20 cellular contexts compared by ENCODE assay signal in genomic region chr14:105493921-105494605, GRCh38. TPM values are rescaled to one million over a fixed set of nuclear protein-coding genes. Genes with fewer than 3 reads are reported as not detected.
DNase-seq lines count a peak whose midpoint lies in the region; ATAC-seq, FAIRE-seq and TF ChIP-seq lines count a peak whose summit lies in the region.
"Had no signal": no experiment of that assay in that cellular context is flagged by ENCODE, and none has a peak within 500 bp of the region (broad histone marks: within the 10 kb centered on the region; RNA-seq: fewer than 3 reads in every experiment).

No MANE protein-coding gene starts in this region.

- peaks cover 0 to 4% (median 4%) of the 10 kb centered on the region in 3 donors for H3K4me1 ChIP-seq in pancreas
- peaks cover 0 to 38% (median 9%) of the 10 kb centered on the region in 3 donors for H3K4me1 ChIP-seq in gastroesophageal sphincter

- 85 to 89% methylated on average over 16 of the region's 16 CpGs for WGBS in pancreas, 2 donors
- no CpG with 5 or more reads among the region's 16 CpGs for WGBS in gastroesophageal sphincter (ENCODE audit: low coverage in 1 of 2), 2 donors

- DNase-seq in GM06990 (ENCODE audit: extremely low read depth, insufficient read length) (peak; percentile 5), left cardiac atrium (peak; percentile 22), pancreas (peak in 5 of 6 donors; percentile 14 to 59 (median 43)), superior temporal gyrus (ENCODE audit: extremely low spot score) (no peak), germinal center (ENCODE audit: low spot score) (no peak)
- DNase-seq: activated CD4-positive, alpha-beta T cell treated with anti-CD3 and anti-CD28 coated beads, Interleukin-2, amount 10 ng/mL, durations not matched to agents 7 days and 5 days; body of pancreas; cortex of kidney; NCI-H1417; NCI-H748 treated with DMSO at 0.1 percent for 48 hours; SHP77; stimulated activated naive CD4-positive, alpha-beta T cell had no signal

- H3K9me3 ChIP-seq in pancreas (no peaks in the 10 kb centered on the region), gastroesophageal sphincter (no peaks in the 10 kb centered on the region)
- H3K9me3 ChIP-seq: body of pancreas, tibial artery had no signal

- ATAC-seq in left cardiac atrium (no peak), pancreas (no peak), gastroesophageal sphincter (no peak)
- ATAC-seq: body of pancreas, GM23338 had no signal

- peak overlapping the region; percentile 83; the same call in 1 of the 2 replicates for H3K27ac ChIP-seq in C4-2B
- no peak overlapping the region for H3K27ac ChIP-seq in pancreas
- H3K27ac ChIP-seq in gastroesophageal sphincter, result no peak overlapping the region
- H3K27ac ChIP-seq: body of pancreas, tibial artery had no signal

- TF ChIP-seq EP300 in gastroesophageal sphincter (IDR thresholded peaks at IDR 0.05), result no peak

- H3K4me3 ChIP-seq in GM06990 (replicated peaks; ENCODE audit: low read depth, low read length), result no peak overlapping the region
- no peak overlapping the region for H3K4me3 ChIP-seq in pancreas
- no peak overlapping the region for H3K4me3 ChIP-seq in gastroesophageal sphincter
- H3K4me3 ChIP-seq: body of pancreas, GM23338, tibial artery had no signal

- intact Hi-C loops in left cardiac atrium (cut with DNase I), result no loop called here
- intact Hi-C loops in pancreas (cut with DNase I), result no loop called here

- H3K36me3 ChIP-seq in GM06990 (ENCODE audit: control insufficient read depth, insufficient read depth, low read length) (peaks cover 13% of the 10 kb centered on the region), pancreas (no peaks in the 10 kb centered on the region), gastroesophageal sphincter (peaks cover 0 to 12% of the 10 kb centered on the region in 2 donors)

- no peaks in the 10 kb centered on the region for H3K27me3 ChIP-seq in GM06990 (replicated peaks; ENCODE audit: control insufficient read depth, insufficient read depth, low read length)
- no peaks in the 10 kb centered on the region for H3K27me3 ChIP-seq in pancreas
- H3K27me3 ChIP-seq in gastroesophageal sphincter, result no peaks in the 10 kb centered on the region
- H3K27me3 ChIP-seq: body of pancreas, tibial artery had no signal

- no peak for TF ChIP-seq POLR2A in gastroesophageal sphincter (IDR thresholded peaks at IDR 0.05)

- FAIRE-seq in pancreas (lab: Jason Lieb, UNC), result no peak
- FAIRE-seq: endothelial cell of umbilical vein, G401.6, GM19239, keratinocyte had no signal

- TF ChIP-seq CTCF in C4-2B (conservative IDR thresholded peaks at IDR 0.05) (no peak), GM06990 (IDR thresholded peaks at IDR 0.05; ENCODE audit: insufficient read depth, low read length, poor library complexity, severe bottlenecking) (no peak), pancreas (IDR thresholded peaks at IDR 0.05) (no peak), gastroesophageal sphincter (IDR thresholded peaks at IDR 0.05) (no peak)

RNA-seq across cellular contexts. Expression of gene TEDC1, which starts 3.0 kb away (rescaled TPM):
- 1 to 10 TPM; 5.1 to 5.9 TPM for total RNA-seq in left cardiac atrium
- total RNA-seq in pancreas, result 1 to 10 TPM; 2.0 to 5.2 (median 3.3) TPM
- polyA plus RNA-seq in pancreas, result 10 to 100 TPM; 18.1 to 21.5 TPM
- total RNA-seq in gastroesophageal sphincter, result 1 to 10 TPM; 4.6 to 7.9 (median 5.4) TPM

RNA-seq across cellular contexts. Expression of gene CRIP1, which starts 7.4 kb away (rescaled TPM):
- total RNA-seq in left cardiac atrium, result 100 to 1,000 TPM; 137 to 192 TPM
- total RNA-seq in pancreas, result 10 to 100 TPM in 1 of 6 donors, 1 to 10 TPM in 5; 2.4 to 14.0 (median 9.0) TPM
- polyA plus RNA-seq in pancreas, result 10 to 100 TPM; 35.4 to 71.0 TPM
- total RNA-seq in gastroesophageal sphincter, result 10 to 100 TPM; 11.2 to 57.9 (median 34.2) TPM

RNA-seq across cellular contexts. Expression of gene CRIP2, which starts 19.4 kb away (rescaled TPM):
- total RNA-seq in left cardiac atrium (100 to 1,000 TPM; 783 to 843 TPM), pancreas (10 to 100 TPM; 12.9 to 37.4 (median 24.3) TPM), gastroesophageal sphincter (100 to 1,000 TPM; 165 to 518 (median 343) TPM)
- 100 to 1,000 TPM in 1 of 2 donors, 10 to 100 TPM in 1; 99.5 to 223 TPM for polyA plus RNA-seq in pancreas

RNA-seq across cellular contexts. Expression of gene TMEM121, which starts 32.3 kb away (rescaled TPM):
- 1 to 10 TPM; 2.2 to 2.7 TPM for total RNA-seq in left cardiac atrium
- total RNA-seq in pancreas, result 1 to 10 TPM in 5 of 6 donors, under 1 TPM in 1; 0.92 to 3.3 (median 1.8) TPM
- 1 to 10 TPM; 1.2 to 2.5 TPM for polyA plus RNA-seq in pancreas
- total RNA-seq in gastroesophageal sphincter, result 1 to 10 TPM; 3.9 to 6.7 (median 5.2) TPM

Comparison
In these comparisons a context has a peak if more than half of its experiments do, and no peak if none do; other contexts are left out.
1. DNase-seq: peak in GM06990 (single experiment), left cardiac atrium (single experiment) and pancreas (5 of 6); none in superior temporal gyrus (single experiment) and germinal center (single experiment).
2. RNA of gene CRIP2, which starts 19.4 kb away (total RNA-seq): 783 to 843 TPM in left cardiac atrium and 165 to 518 TPM in gastroesophageal sphincter; 12.9 to 37.4 TPM in pancreas; every median in the first group is over 4 times any median in the second.